32 cellular contexts compared by ENCODE assay signal in the genomic region with DNA sequence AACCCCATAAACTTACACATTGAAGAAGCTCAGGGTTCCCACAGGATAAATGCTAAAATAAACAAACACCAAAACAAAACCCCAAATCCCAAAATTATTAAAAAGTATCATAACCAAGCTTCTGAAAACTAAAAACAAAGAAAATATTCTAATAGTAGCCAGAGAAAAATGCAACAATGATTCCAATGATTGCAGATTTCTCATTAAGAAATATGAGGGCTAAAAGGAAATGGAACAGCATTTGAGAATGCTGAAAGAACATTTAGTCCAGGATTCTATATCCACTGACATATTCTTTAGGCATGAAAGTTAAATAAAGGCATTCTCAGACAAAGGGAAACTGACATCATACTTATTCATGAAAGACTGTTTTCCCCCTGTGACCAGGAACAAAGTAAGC.
"Had no signal": no experiment of that assay in that cellular context is flagged by ENCODE, and none has a peak within 500 bp of the region (broad histone marks: within the 10 kb centered on the region; RNA-seq: fewer than 3 reads in every experiment).

No MANE protein-coding gene starts in this region.

- ATAC-seq: activated CD4-positive, CD25-positive, alpha-beta regulatory T cell treated with anti-CD3 and anti-CD28 coated beads, Interleukin-2, amount 50 U/mL, for 24 hours; activated CD8-positive, alpha-beta T cell treated with anti-CD3 and anti-CD28 coated beads for 36 hours; activated naive CD8-positive, alpha-beta T cell treated with anti-CD3 and anti-CD28 coated beads, Interleukin-2, amount 50 U/mL, for 24 hours; body of pancreas; effector memory CD8-positive, alpha-beta T cell; foreskin keratinocyte; gastrocnemius medialis; heart right ventricle had no signal

- H3K9me3 ChIP-seq: gastrocnemius medialis had no signal

- H3K4me1 ChIP-seq: adrenal gland, body of pancreas, esophagus muscularis mucosa, foreskin keratinocyte, gastrocnemius medialis, heart right ventricle had no signal

- H3K27me3 Mint-ChIP-seq: activated B cell treated with CpG ODN at 0.5 μM for 24 hours; activated CD8-positive, alpha-beta T cell treated with anti-CD3 and anti-CD28 coated beads for 36 hours; activated naive CD4-positive, alpha-beta T cell treated with anti-CD3 and anti-CD28 coated beads, Interleukin-2, amount 50 U/mL, for 24 hours; activated naive CD8-positive, alpha-beta T cell treated with anti-CD3 and anti-CD28 coated beads for 36 hours; activated naive CD8-positive, alpha-beta T cell treated with anti-CD3 and anti-CD28 coated beads, Interleukin-2, amount 50 U/mL, for 24 hours; effector memory CD8-positive, alpha-beta T cell had no signal

- H3K27ac ChIP-seq: adrenal gland, body of pancreas, esophagus muscularis mucosa, foreskin keratinocyte, gastrocnemius medialis, heart right ventricle, hepatocyte, VCaP had no signal

- H3K4me3 Mint-ChIP-seq: activated B cell treated with CpG ODN at 0.5 μM for 24 hours; activated CD8-positive, alpha-beta T cell treated with anti-CD3 and anti-CD28 coated beads for 36 hours; activated naive CD4-positive, alpha-beta T cell treated with anti-CD3 and anti-CD28 coated beads for 36 hours; activated naive CD4-positive, alpha-beta T cell treated with anti-CD3 and anti-CD28 coated beads, Interleukin-2, amount 50 U/mL, for 24 hours; activated naive CD8-positive, alpha-beta T cell treated with anti-CD3 and anti-CD28 coated beads for 36 hours; activated naive CD8-positive, alpha-beta T cell treated with anti-CD3 and anti-CD28 coated beads, Interleukin-2, amount 50 U/mL, for 24 hours; activated T-helper 1 cell treated with anti-CD3 and anti-CD28 coated beads, Interleukin-12 subunit alpha, Interleukin-12 subunit beta, Interleukin-2, Interleukin-4 antibody, amounts not matched to agents 30 ng/mL and 10 ng/mL and 1 ng/mL, durations not matched to agents 14 hours and 24 hours and 36 hours; effector memory CD8-positive, alpha-beta T cell had no signal

- H3K4me1 Mint-ChIP-seq: activated B cell treated with CpG ODN at 0.5 μM for 24 hours; activated naive CD4-positive, alpha-beta T cell treated with anti-CD3 and anti-CD28 coated beads, Interleukin-2, amount 50 U/mL, for 24 hours; activated naive CD8-positive, alpha-beta T cell treated with anti-CD3 and anti-CD28 coated beads for 36 hours; activated naive CD8-positive, alpha-beta T cell treated with anti-CD3 and anti-CD28 coated beads, Interleukin-2, amount 50 U/mL, for 24 hours had no signal

- FAIRE-seq: colon had no signal

- H3K4me3 ChIP-seq: adrenal gland, body of pancreas, esophagus muscularis mucosa, gastrocnemius medialis, heart right ventricle, hepatocyte had no signal

- H3K36me3 ChIP-seq: adrenal gland, esophagus muscularis mucosa, gastrocnemius medialis, heart right ventricle had no signal

- DNase-seq: activated B cell treated with CpG ODN at 0.5 μM for 24 hours; activated CD4-positive, alpha-beta T cell treated with anti-CD3 and anti-CD28 coated beads for 48 hours; activated CD4-positive, alpha-beta T cell treated with anti-CD3 and anti-CD28 coated beads, Interleukin-2, amount 50 U/mL, for 1 hour; activated CD4-positive, alpha-beta T cell treated with anti-CD3 and anti-CD28 coated beads, Interleukin-2, amount 50 U/mL, for 48 hours; activated CD8-positive, alpha-beta memory T cell treated with anti-CD3 and anti-CD28 coated beads for 24 hours; activated CD8-positive, alpha-beta T cell treated with anti-CD3 and anti-CD28 coated beads for 36 hours; activated effector memory CD4-positive, alpha-beta T cell treated with anti-CD3 and anti-CD28 coated beads, Interleukin-2, amount 50 U/mL, for 16 hours; activated naive CD4-positive, alpha-beta T cell treated with anti-CD3 and anti-CD28 coated beads for 36 hours; activated naive CD8-positive, alpha-beta T cell treated with anti-CD3 and anti-CD28 coated beads for 36 hours; activated naive CD8-positive, alpha-beta T cell treated with anti-CD3 and anti-CD28 coated beads, Interleukin-2, amount 50 U/mL, for 24 hours; activated T-cell treated with anti-CD3 and anti-CD28 coated beads, Interleukin-2, amount 50 U/mL, for 48 hours; adrenal gland; amygdala; aorta; body of pancreas; caudate nucleus; cortex of kidney; dermis blood vessel endothelial cell; effector CD4-positive, alpha-beta T cell; effector memory CD8-positive, alpha-beta T cell; erythroblast; foreskin keratinocyte; gastrocnemius medialis; heart right ventricle; T-helper 2 cell had no signal
